In genomic region chr3:3038201-3038991, GRCh38 we compare ENCODE assay signal across 15 cellular contexts.
A peak's percentile ranks its signal among the peaks of the same experiment; 100 is the strongest.
DNase-seq lines count a peak whose midpoint lies in the region; ATAC-seq and TF ChIP-seq lines count a peak whose summit lies in the region.
"Had no signal": no experiment of that assay in that cellular context is flagged by ENCODE, and none has a peak within 500 bp of the region (broad histone marks: within the 10 kb centered on the region; RNA-seq: fewer than 3 reads in every experiment).

No MANE protein-coding gene starts in this region.

- DNase-seq in LoVo (ENCODE audit: low spot score), result peak; percentile 34
- DNase-seq in prostate gland (ENCODE audit: low spot score), result peak; percentile 47
- no peak for DNase-seq in activated CD4-positive, alpha-beta T cell treated with anti-CD3 and anti-CD28 coated beads for 48 hours
- DNase-seq: activated CD4-positive, alpha-beta T cell treated with anti-CD3 and anti-CD28 coated beads, Interleukin-2, amount 10 ng/mL, durations not matched to agents 7 days and 5 days; CD4-positive, alpha-beta memory T cell; effector memory CD4-positive, alpha-beta T cell; NCI-H187 treated with DMSO at 0.1 percent for 48 hours; T-cell had no signal

- intact Hi-C loops in prostate gland (cut with DNase I), result no loop called here

- H3K4me1 ChIP-seq in prostate gland (replicated peaks), result no peaks in the 10 kb centered on the region
- H3K4me1 ChIP-seq: ascending aorta had no signal

- no peaks in the 10 kb centered on the region for H3K27me3 ChIP-seq in prostate gland (replicated peaks; ENCODE audit: insufficient read depth)
- H3K27me3 ChIP-seq: ascending aorta had no signal

- H3K27ac ChIP-seq in prostate gland, result peak overlapping the region in 1 of 2 donors; percentile 10
- H3K27ac ChIP-seq: ascending aorta, PC-9 had no signal

- WGBS in prostate gland, result 51% methylated on average over 25 of the region's 25 CpGs

- TF ChIP-seq POLR2A in prostate gland (IDR thresholded peaks at IDR 0.05), result no peak

- no peaks in the 10 kb centered on the region for H3K36me3 ChIP-seq in prostate gland

- TF ChIP-seq CTCF in prostate gland (IDR thresholded peaks at IDR 0.05), result no peak

- no peak overlapping the region for H3K4me3 ChIP-seq in prostate gland
- H3K4me3 ChIP-seq: ascending aorta, PC-9 had no signal

- ATAC-seq in GM18502 (IDR thresholded peaks at IDR 0.05; ENCODE audit: poor library complexity, unreplicated experiment), result peak; percentile 73
- ATAC-seq in esophagus mucosa, result peak; percentile 99
- ATAC-seq in HG03521 (IDR thresholded peaks at IDR 0.05; ENCODE audit: unreplicated experiment), result no peak
- ATAC-seq in HG02588 (IDR thresholded peaks at IDR 0.05; ENCODE audit: unreplicated experiment), result no peak
- ATAC-seq in GM19452 (IDR thresholded peaks at IDR 0.05; ENCODE audit: unreplicated experiment), result no peak
- ATAC-seq: T-cell had no signal

- H3K9me3 ChIP-seq in prostate gland, result no peaks in the 10 kb centered on the region
- H3K9me3 ChIP-seq: ascending aorta had no signal

Comparison
In these comparisons a context has a peak if more than half of its experiments do, and no peak if none do; other contexts are left out.
1. ATAC-seq: peak in GM18502 (single experiment) and esophagus mucosa (single experiment); none in HG03521 (single experiment), HG02588 (single experiment) and GM19452 (single experiment).